Comparison of ENCODE assay signal across 13 cellular contexts in genomic region chr1:226975259-226975908, GRCh38. TPM values are rescaled to one million over a fixed set of nuclear protein-coding genes. Genes with fewer than 3 reads are reported as not detected.
DNase-seq lines count a peak whose midpoint lies in the region; ATAC-seq, FAIRE-seq and TF ChIP-seq lines count a peak whose summit lies in the region.
"Had no signal": no experiment of that assay in that cellular context is flagged by ENCODE, and none has a peak within 500 bp of the region (broad histone marks: within the 10 kb centered on the region; RNA-seq: fewer than 3 reads in every experiment).

No MANE protein-coding gene starts in this region.

- H3K27ac ChIP-seq in K562 (ENCODE audit: extremely low read depth, low read depth, low read length) (no peak overlapping the region), lung (ENCODE audit: low read depth in 1 of 2, low read length in 1 of 2) (peak overlapping the region; percentile 88 to 92)

- no peak overlapping the region; a peak in 1 of 4 replicates for H3K9ac ChIP-seq in K562 (ENCODE audit: insufficient read depth in 1 of 2, low read depth in 2 of 2, low read length in 2 of 2)

- H3K4me3 ChIP-seq in K562 (no peak overlapping the region), lung (no peak overlapping the region)
- H3K4me3 ChIP-seq: left lung had no signal

- 92% methylated on average over 15 of the region's 15 CpGs for WGBS in K562 (ENCODE audit: insufficient coverage, low coverage, missing lambda C conversion rate)
- WGBS in lung, 2 donors: 91 to 94% methylated on average over 15 of the region's 15 CpGs

- H2AFZ ChIP-seq in K562 (ENCODE audit: low read depth, low read length): no peak overlapping the region

- no peaks in the 10 kb centered on the region; the same call in 1 of the 2 replicates for H4K20me1 ChIP-seq in K562 (replicated peaks; ENCODE audit: control insufficient read depth, insufficient read depth, low read length)

- H3K27ac Mint-ChIP-seq in activated CD4-positive, alpha-beta memory T cell treated with anti-CD3 and anti-CD28 coated beads, Interleukin-2, amount 10 ng/mL, durations not matched to agents 7 days and 5 days: no peak overlapping the region
- H3K27ac Mint-ChIP-seq: activated CD4-positive, alpha-beta T cell treated with anti-CD3 and anti-CD28 coated beads, Interleukin-2, amount 10 ng/mL, durations not matched to agents 24 days and 14 days had no signal

- no peak for FAIRE-seq in K562 (lab: Jason Lieb, UNC)
- FAIRE-seq: D721Med had no signal

- TF ChIP-seq RAD21 in K562 (CRISPR knock-in tag; conservative IDR thresholded peaks at IDR 0.05 in 1 of 2, IDR thresholded peaks at IDR 0.05 in 1 of 2): no peak

- POLR2A ChIA-PET in K562 (lab: Yijun Ruan, JAX): interaction anchor here (0.7 to 1.0 kb wide), 3 partner anchors 14 to 1750 kb away, joined by 3 to 4 read pairs (median 3); no protein-coding TSS in a partner anchor
- POLR2A ChIA-PET in activated CD4-positive, alpha-beta memory T cell treated with anti-CD3 and anti-CD28 coated beads, Interleukin-2, amount 10 ng/mL, durations not matched to agents 7 days and 5 days (lab: Charles Lee): no interaction called here

- no peaks in the 10 kb centered on the region for H3K27me3 Mint-ChIP-seq in activated CD4-positive, alpha-beta memory T cell treated with anti-CD3 and anti-CD28 coated beads, Interleukin-2, amount 10 ng/mL, durations not matched to agents 7 days and 5 days
- H3K27me3 Mint-ChIP-seq: activated CD4-positive, alpha-beta T cell treated with anti-CD3 and anti-CD28 coated beads, Interleukin-2, amount 10 ng/mL, durations not matched to agents 24 days and 14 days had no signal

- no peak overlapping the region for H3K4me3 Mint-ChIP-seq in activated CD4-positive, alpha-beta memory T cell treated with anti-CD3 and anti-CD28 coated beads, Interleukin-2, amount 10 ng/mL, durations not matched to agents 7 days and 5 days
- H3K4me3 Mint-ChIP-seq: activated CD4-positive, alpha-beta T cell treated with anti-CD3 and anti-CD28 coated beads, Interleukin-2, amount 10 ng/mL, durations not matched to agents 24 days and 14 days had no signal

- H3K4me1 ChIP-seq in K562 (replicated peaks in 1 of 2; ENCODE audit: control insufficient read depth in 2 of 2, insufficient read depth in 2 of 2, low read length in 2 of 2) (peaks cover 0 to 13% of the 10 kb centered on the region in 2 experiments; a peak in 1 of 5 replicates), lung (ENCODE audit: control insufficient read depth in 2 of 2, insufficient read depth in 2 of 2, low read length in 2 of 2) (peaks cover 12 to 18% of the 10 kb centered on the region in 2 donors)

- H3K9me3 ChIP-seq in K562 (replicated peaks; ENCODE audit: control insufficient read depth, insufficient read depth, low read depth, low read length): no peaks in the 10 kb centered on the region
- H3K9me3 ChIP-seq in lung (ENCODE audit: control insufficient read depth in 2 of 2, insufficient read depth in 1 of 2, low read length in 1 of 2): no peaks in the 10 kb centered on the region

- intact Hi-C loops in K562 (cut with micrococcal nuclease): no loop called here

- TF ChIP-seq EP300 in K562 (IDR thresholded peaks at IDR 0.05; ENCODE audit: low read length): no peak

- BruUV-seq in K562 (replicated peaks; lab: Mats Ljungman, UMichigan): no TSS peak

- no peak for TF ChIP-seq POLR2A in K562 (conservative IDR thresholded peaks at IDR 0.05)

- no peak for TF ChIP-seq CTCF in K562 (IDR thresholded peaks at IDR 0.05 in 2 of 3, conservative IDR thresholded peaks at IDR 0.05 in 1 of 3; ENCODE audit: insufficient read depth in 2 of 3, low read depth in 1 of 3, low read length in 3 of 3)
- TF ChIP-seq CTCF in lung (IDR thresholded peaks at IDR 0.05; ENCODE audit: control extremely low read depth, extremely low read depth): no peak

- no peak overlapping the region for H3K4me2 ChIP-seq in K562 (ENCODE audit: insufficient read depth, low read length)

- peaks cover 4% of the 10 kb centered on the region for H3K9me1 ChIP-seq in K562 (ENCODE audit: control insufficient read depth, insufficient read depth, low read length)

- no peaks in the 10 kb centered on the region for H3K79me2 ChIP-seq in K562 (ENCODE audit: control insufficient read depth, insufficient read depth, low read length)

- peaks cover 7% of the 10 kb centered on the region for H3K9me3 Mint-ChIP-seq in activated CD4-positive, alpha-beta memory T cell treated with anti-CD3 and anti-CD28 coated beads, Interleukin-2, amount 10 ng/mL, durations not matched to agents 7 days and 5 days

- H3K27me3 ChIP-seq in K562 (ENCODE audit: control insufficient read depth in 2 of 2, insufficient read depth in 2 of 2, low read length in 2 of 2) (no peaks in the 10 kb centered on the region), lung (ENCODE audit: control insufficient read depth, insufficient read depth) (no peaks in the 10 kb centered on the region)
- H3K27me3 ChIP-seq: left lung had no signal

- ATAC-seq in K562 (no peak), lung (ENCODE audit: insufficient read depth, low FRiP score) (no peak), GM18909 (IDR thresholded peaks at IDR 0.05; ENCODE audit: poor library complexity, unreplicated experiment) (no peak)

- H3K36me3 Mint-ChIP-seq in activated CD4-positive, alpha-beta memory T cell treated with anti-CD3 and anti-CD28 coated beads, Interleukin-2, amount 10 ng/mL, durations not matched to agents 7 days and 5 days (ENCODE audit: low read depth): peaks cover 8% of the 10 kb centered on the region

- H3K36me3 ChIP-seq in K562 (ENCODE audit: control insufficient read depth, insufficient read depth, low read length) (peaks cover 3% of the 10 kb centered on the region; the same call in 1 of the 3 replicates), lung (ENCODE audit: control insufficient read depth in 2 of 2, insufficient read depth in 2 of 2, low read length in 2 of 2) (peaks cover 0 to 19% of the 10 kb centered on the region in 2 donors)

- DNase-seq in NCI-H1436 treated with DMSO at 0.1 percent for 48 hours (lab: John Stamatoyannopoulos, UW) (peak; percentile 47), K562 (ENCODE audit: extremely low read depth in 1 of 4, low spot score in 3 of 4) (no peak), lung (ENCODE audit: low spot score) (no peak), superior temporal gyrus (ENCODE audit: extremely low spot score) (peak; percentile 90), NCI-H1930 (lab: John Stamatoyannopoulos, UW) (no peak)
- no peak for DNase-seq in activated CD4-positive, alpha-beta memory T cell treated with anti-CD3 and anti-CD28 coated beads, Interleukin-2, amount 10 ng/mL, durations not matched to agents 7 days and 5 days
- no peak for DNase-seq in activated CD8-positive, alpha-beta memory T cell treated with anti-CD3 and anti-CD28 coated beads for 24 hours
- DNase-seq: activated CD4-positive, alpha-beta T cell treated with anti-CD3 and anti-CD28 coated beads, Interleukin-2, amount 10 ng/mL, durations not matched to agents 24 days and 14 days; amniotic stem cell; left lung; MM.1S had no signal

- no peaks in the 10 kb centered on the region for H3K4me1 Mint-ChIP-seq in activated CD4-positive, alpha-beta memory T cell treated with anti-CD3 and anti-CD28 coated beads, Interleukin-2, amount 10 ng/mL, durations not matched to agents 7 days and 5 days
- H3K4me1 Mint-ChIP-seq: activated CD4-positive, alpha-beta T cell treated with anti-CD3 and anti-CD28 coated beads, Interleukin-2, amount 10 ng/mL, durations not matched to agents 24 days and 14 days had no signal

- in situ Hi-C loops in K562 (cut with MboI): no loop called here

- CTCF ChIA-PET in K562 (lab: Yijun Ruan, JAX; ENCODE audit: low intra/inter-chr PET ratio): no interaction called here
- CTCF ChIA-PET in activated CD4-positive, alpha-beta memory T cell treated with anti-CD3 and anti-CD28 coated beads, Interleukin-2, amount 10 ng/mL, durations not matched to agents 7 days and 5 days (lab: Charles Lee): interaction anchor here (0.5 kb wide), 1 partner anchor 1517 kb away, joined by 4 read pairs; no protein-coding TSS in a partner anchor

TF ChIP-seq in K562, 482 proteins besides CTCF, POLR2A, EP300 and RAD21:
- TF ChIP-seq POLR2G (IDR thresholded peaks at IDR 0.05; ENCODE audit: low read depth, low read length): 0 out of 2 replicates have a peak, but pooled peaks have one; percentile 2
- no peak for TF ChIP-seq ATF1 (CRISPR knock-in tag; IDR thresholded peaks at IDR 0.05)
- TF ChIP-seq ATF1 (tag; IDR thresholded peaks at IDR 0.05): no peak
TF ChIP-seq in K562: peak in this region for 1.

RNA-seq across cellular contexts. Expression of gene COQ8A, which starts 35.3 kb away (rescaled TPM):
- 36.8 and 53.6 TPM in 2 replicates for total RNA-seq in K562 (2011; cell fraction: chromatin; rRNA removed; ENCODE audit: low replicate concordance)
- total RNA-seq in K562 (2011; cell fraction: nucleolus; rRNA removed): 34.5 and 34.7 TPM in 2 replicates
- total RNA-seq in K562 (2011; cell fraction: nucleoplasm; rRNA removed): 35.6 and 48.2 TPM in 2 replicates
- 40.1 and 45.0 TPM in 2 replicates for total RNA-seq in K562 (2014; rRNA removed)
- total RNA-seq in K562 (2014; rRNA removed; fragmentation: Illumina TruSeq; extraction: Trizol): 18.4 and 18.6 TPM in 2 replicates
- 20.5 and 20.7 TPM in 2 replicates for total RNA-seq in K562 (2015; rRNA removed; fragmentation: Illumina TruSeq; extraction: Trizol)
- 44.3 and 54.3 TPM in 2 replicates for total RNA-seq in K562 (2021)
- 38.4 and 40.1 TPM in 2 replicates for polyA plus RNA-seq in K562 (2011; rRNA removed)
- polyA plus RNA-seq in K562 (2011; cell fraction: cytosol; rRNA removed): 36.3 and 44.9 TPM in 2 replicates
- 78.8 and 89.1 TPM in 2 replicates for polyA plus RNA-seq in K562 (2011; cell fraction: nucleus; rRNA removed)
- polyA plus RNA-seq in K562 (2012): 27.1 and 42.6 TPM in 2 replicates
- polyA plus RNA-seq in K562 (2014; fragmentation: Illumina TruSeq; extraction: Trizol): 32.4 and 42.5 TPM in 2 replicates
- 1 to 10 TPM; 2.6 to 4.1 TPM for polyA plus RNA-seq in K562 (2014; fragmentation: Nextera tagmentation; extraction: Ambion mirVana)
- 38.0 and 45.7 TPM in 2 replicates for polyA plus RNA-seq in K562 (2014; rRNA removed)
- 18.9 and 22.0 TPM in 2 replicates for polyA minus RNA-seq in K562 (2011; rRNA and poly(A)+ RNA removed)
- polyA minus RNA-seq in K562 (2011; cell fraction: cytosol; rRNA and poly(A)+ RNA removed): 18.2 and 22.0 TPM in 2 replicates
- polyA minus RNA-seq in K562 (2011; cell fraction: nucleus; rRNA and poly(A)+ RNA removed): 18.6 and 21.1 TPM in 2 replicates
- 10 to 100 TPM; 27.4 to 50.5 TPM for total RNA-seq in lung
- polyA plus RNA-seq in lung: 10 to 100 TPM; 16.2 to 30.7 TPM
- 10 to 100 TPM; 18.1 to 18.5 TPM for total RNA-seq in activated CD4-positive, alpha-beta memory T cell treated with anti-CD3 and anti-CD28 coated beads, Interleukin-2, amount 10 ng/mL, durations not matched to agents 7 days and 5 days

Comparison
In these comparisons a context has a peak if more than half of its experiments do, and no peak if none do; other contexts are left out.
1. DNase-seq: peak in NCI-H1436 treated with DMSO at 0.1 percent for 48 hours (single experiment) and superior temporal gyrus (single experiment); none in K562 (0 of 4), lung (single experiment), NCI-H1930 (0 of 2), activated CD4-positive, alpha-beta memory T cell treated with anti-CD3 and anti-CD28 coated beads, Interleukin-2, amount 10 ng/mL, durations not matched to agents 7 days and 5 days (single experiment) and activated CD8-positive, alpha-beta memory T cell treated with anti-CD3 and anti-CD28 coated beads for 24 hours (single experiment).